Comparison of ENCODE assay signal across 9 cellular contexts in the genomic region with DNA sequence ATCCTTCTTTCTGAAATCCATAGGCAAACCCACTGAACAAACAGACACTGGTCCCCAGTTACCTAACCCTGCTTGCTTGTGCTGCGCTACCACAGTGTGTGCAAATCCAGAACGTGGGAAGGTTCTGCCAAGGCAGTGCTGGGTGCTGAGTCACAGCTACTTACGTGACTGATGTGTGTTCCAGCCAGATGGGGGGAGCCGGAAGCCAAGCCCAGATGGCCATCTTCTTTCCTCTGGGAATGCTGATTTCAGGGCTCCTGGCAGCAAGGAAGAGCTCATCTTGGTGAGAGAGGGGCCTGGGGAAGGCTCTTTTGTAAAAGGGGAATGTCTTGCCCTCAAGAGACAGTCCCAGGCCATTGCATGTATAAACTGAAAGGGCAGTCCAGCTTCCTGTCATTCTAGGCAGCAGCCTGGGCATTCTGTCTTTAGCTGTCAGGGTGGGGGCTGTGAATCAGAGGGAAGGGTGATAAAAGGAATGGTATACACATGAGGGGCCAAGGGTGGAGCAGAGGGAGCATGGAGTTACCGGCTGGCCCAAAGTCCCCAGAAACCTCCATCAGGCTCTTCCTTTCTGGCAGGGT.
DNase-seq lines count a peak whose midpoint lies in the region; TF ChIP-seq lines count a peak whose summit lies in the region.
"Had no signal": no experiment of that assay in that cellular context is flagged by ENCODE, and none has a peak within 500 bp of the region (broad histone marks: within the 10 kb centered on the region; RNA-seq: fewer than 3 reads in every experiment).

No MANE protein-coding gene starts in this region.

- peak; percentile 96 for DNase-seq in AG09309 (ENCODE audit: low read depth)
- peak; percentile 39 for DNase-seq in RKO (ENCODE audit: low spot score)
- peak; percentile 14 to 44 for DNase-seq in erythroblast (lab: John Stamatoyannopoulos, UW)
- DNase-seq in non-pigmented ciliary epithelial cell (ENCODE audit: low read depth): peak; percentile 89
- DNase-seq in foreskin melanocyte: no peak
- DNase-seq in stimulated activated CD8-positive, alpha-beta memory T cell treated with anti-CD3 and anti-CD28 coated beads, Interleukin-4, amount 100 ng/mL, for 48 hours: no peak
- DNase-seq in NCI-H2107 (lab: John Stamatoyannopoulos, UW): no peak
- DNase-seq in COLO668 (lab: John Stamatoyannopoulos, UW; ENCODE audit: unreplicated experiment): no peak
- DNase-seq: stimulated activated CD4-positive, alpha-beta T cell treated with anti-CD3 and anti-CD28 coated beads, Interleukin-12 subunit alpha, Interleukin-12 subunit beta, amount 100 ng/mL, for 4 hours had no signal

- H3K4me3 ChIP-seq in AG09309 (ENCODE audit: control insufficient read depth, low read depth, low read length): no peak overlapping the region

- no peak for TF ChIP-seq POLR2A in erythroblast (IDR thresholded peaks at IDR 0.05; ENCODE audit: low read length)

- no peak for TF ChIP-seq CTCF in AG09309 (IDR thresholded peaks at IDR 0.05; ENCODE audit: control insufficient read depth, insufficient read depth, low read depth, low read length, missing control alignments)

Comparison
In these comparisons a context has a peak if more than half of its experiments do, and no peak if none do; other contexts are left out.
1. DNase-seq: peak in AG09309 (single experiment), RKO (single experiment), erythroblast (2 of 2) and non-pigmented ciliary epithelial cell (single experiment); none in foreskin melanocyte (single experiment), stimulated activated CD8-positive, alpha-beta memory T cell treated with anti-CD3 and anti-CD28 coated beads, Interleukin-4, amount 100 ng/mL, for 48 hours (single experiment), NCI-H2107 (single experiment) and COLO668 (single experiment).